Comparison of ENCODE assay signal across 1 cellular context in genomic region chrX:154750301-154751120, GRCh38.
A peak's percentile ranks its signal among the peaks of the same experiment; 100 is the strongest.
TF ChIP-seq lines count a peak whose summit lies in the region.

Gene GAB3 (minus strand): TSS chrX:154751077. CDS start chrX:154751025, 52 bp downstream.

TF ChIP-seq in H1, 55 proteins besides CTCF, POLR2A, EP300 and RAD21:
- TF ChIP-seq E2F6 (IDR thresholded peaks at IDR 0.05): peak; percentile 25; the same call in 1 of the 2 replicates
- no peak for TF ChIP-seq TBP (IDR thresholded peaks at IDR 0.05; ENCODE audit: low read depth, low read length)
- peak; percentile 64 for TF ChIP-seq EZH2 (IDR thresholded peaks at IDR 0.05; ENCODE audit: low read depth, low read length, severe bottlenecking)
- TF ChIP-seq SIN3A (conservative IDR thresholded peaks at IDR 0.05 in 1 of 2, IDR thresholded peaks at IDR 0.05 in 1 of 2; ENCODE audit: low read depth in 1 of 2, low read length in 2 of 2): no peak
- peak; percentile 72 for TF ChIP-seq MAX (IDR thresholded peaks at IDR 0.05)
- no peak for TF ChIP-seq JUN (IDR thresholded peaks at IDR 0.05; ENCODE audit: low read depth, low read length)
- 0 out of 2 replicates have a peak, but pooled peaks have one; percentile 13 for TF ChIP-seq TAF1 (IDR thresholded peaks at IDR 0.05; ENCODE audit: low read depth, low read length)
